20 cellular contexts compared by ENCODE assay signal in genomic region chr1:17080085-17080759, GRCh38. TPM values are rescaled to one million over a fixed set of nuclear protein-coding genes. Genes with fewer than 3 reads are reported as not detected.
"Had no signal": no experiment of that assay in that cellular context is flagged by ENCODE, and none has a peak within 500 bp of the region (broad histone marks: within the 10 kb centered on the region; RNA-seq: fewer than 3 reads in every experiment).

No MANE protein-coding gene starts in this region.

- H3K27ac ChIP-seq: Peyer's patch, SJSA1, VCaP had no signal

- H3K27me3 Mint-ChIP-seq: activated CD4-positive, alpha-beta T cell treated with anti-CD3 and anti-CD28 coated beads, Interleukin-2, amount 10 ng/mL, durations not matched to agents 7 days and 5 days; activated naive CD8-positive, alpha-beta T cell treated with anti-CD3 and anti-CD28 coated beads for 36 hours had no signal

- DNase-seq: activated CD4-positive, alpha-beta memory T cell treated with anti-CD3 and anti-CD28 coated beads for 36 hours; activated CD4-positive, alpha-beta T cell treated with anti-CD3 and anti-CD28 coated beads, Interleukin-2, amount 10 ng/mL, durations not matched to agents 7 days and 5 days; activated CD4-positive, CD25-positive, alpha-beta regulatory T cell; activated gamma-delta T cell; activated naive CD4-positive, alpha-beta T cell treated with anti-CD3 and anti-CD28 coated beads, Interleukin-2, amount 10 ng/mL, durations not matched to agents 7 days and 5 days; activated naive CD8-positive, alpha-beta T cell treated with anti-CD3 and anti-CD28 coated beads for 36 hours; activated T-cell treated with anti-CD3 and anti-CD28 coated beads for 4 hours; activated T-cell treated with anti-CD3 and anti-CD28 coated beads, Interleukin-2, amount 50 U/mL, for 48 hours; Kasumi-1; NCI-H1436 treated with DMSO at 0.1 percent for 48 hours; NCI-H187; NCI-H2081; NCI-H524; Peyer's patch; SHP77; T-helper 1 cell had no signal

- H3K4me3 ChIP-seq: Peyer's patch, SJSA1 had no signal

- ATAC-seq: activated T-helper 17 cell treated with anti-CD3 and anti-CD28 coated beads, Interleukin-2, amount 50 U/mL, for 72 hours had no signal

- H3K4me1 Mint-ChIP-seq: activated naive CD8-positive, alpha-beta T cell treated with anti-CD3 and anti-CD28 coated beads for 36 hours; activated T-helper 17 cell treated with anti-CD3 and anti-CD28 coated beads, Interleukin-2, amount 50 U/mL, for 72 hours had no signal

- H3K4me3 Mint-ChIP-seq: activated CD4-positive, alpha-beta memory T cell treated with anti-CD3 and anti-CD28 coated beads for 36 hours; activated CD4-positive, alpha-beta T cell treated with anti-CD3 and anti-CD28 coated beads, Interleukin-2, amount 10 ng/mL, durations not matched to agents 7 days and 5 days; activated naive CD4-positive, alpha-beta T cell treated with anti-CD3 and anti-CD28 coated beads, Interleukin-2, amount 10 ng/mL, durations not matched to agents 7 days and 5 days; activated naive CD8-positive, alpha-beta T cell treated with anti-CD3 and anti-CD28 coated beads for 36 hours; activated T-helper 17 cell treated with anti-CD3 and anti-CD28 coated beads, Interleukin-2, amount 50 U/mL, for 72 hours had no signal

- H3K9me3 Mint-ChIP-seq: activated CD4-positive, alpha-beta memory T cell treated with anti-CD3 and anti-CD28 coated beads for 36 hours; activated CD4-positive, alpha-beta T cell treated with anti-CD3 and anti-CD28 coated beads, Interleukin-2, amount 10 ng/mL, durations not matched to agents 7 days and 5 days; activated naive CD4-positive, alpha-beta T cell treated with anti-CD3 and anti-CD28 coated beads, Interleukin-2, amount 10 ng/mL, durations not matched to agents 7 days and 5 days; activated naive CD8-positive, alpha-beta T cell treated with anti-CD3 and anti-CD28 coated beads for 36 hours; activated T-helper 17 cell treated with anti-CD3 and anti-CD28 coated beads, Interleukin-2, amount 50 U/mL, for 72 hours had no signal

- H3K4me1 ChIP-seq: Peyer's patch, SJSA1 had no signal

- H3K36me3 Mint-ChIP-seq: activated CD4-positive, alpha-beta memory T cell treated with anti-CD3 and anti-CD28 coated beads for 36 hours; activated naive CD4-positive, alpha-beta T cell treated with anti-CD3 and anti-CD28 coated beads, Interleukin-2, amount 10 ng/mL, durations not matched to agents 7 days and 5 days; activated naive CD8-positive, alpha-beta T cell treated with anti-CD3 and anti-CD28 coated beads for 36 hours had no signal

- H3K36me3 ChIP-seq: Peyer's patch, SJSA1 had no signal

- H3K27ac Mint-ChIP-seq: activated CD4-positive, alpha-beta memory T cell treated with anti-CD3 and anti-CD28 coated beads for 36 hours; activated CD4-positive, alpha-beta T cell treated with anti-CD3 and anti-CD28 coated beads, Interleukin-2, amount 10 ng/mL, durations not matched to agents 7 days and 5 days; activated naive CD4-positive, alpha-beta T cell treated with anti-CD3 and anti-CD28 coated beads, Interleukin-2, amount 10 ng/mL, durations not matched to agents 7 days and 5 days; activated naive CD8-positive, alpha-beta T cell treated with anti-CD3 and anti-CD28 coated beads for 36 hours; activated T-helper 17 cell treated with anti-CD3 and anti-CD28 coated beads, Interleukin-2, amount 50 U/mL, for 72 hours had no signal

- H3K9me3 ChIP-seq: Peyer's patch, SJSA1 had no signal

- H3K27me3 ChIP-seq: Peyer's patch, SJSA1 had no signal

RNA-seq across cellular contexts. Expression of gene PADI2, which starts 39.0 kb away (rescaled TPM):
- total RNA-seq: activated CD4-positive, alpha-beta memory T cell treated with anti-CD3 and anti-CD28 coated beads for 36 hours; activated CD8-positive, alpha-beta memory T cell treated with anti-CD3 and anti-CD28 coated beads for 36 hours; SJSA1 had no signal
